Comparison of ENCODE assay signal across 9 cellular contexts in the genomic region with DNA sequence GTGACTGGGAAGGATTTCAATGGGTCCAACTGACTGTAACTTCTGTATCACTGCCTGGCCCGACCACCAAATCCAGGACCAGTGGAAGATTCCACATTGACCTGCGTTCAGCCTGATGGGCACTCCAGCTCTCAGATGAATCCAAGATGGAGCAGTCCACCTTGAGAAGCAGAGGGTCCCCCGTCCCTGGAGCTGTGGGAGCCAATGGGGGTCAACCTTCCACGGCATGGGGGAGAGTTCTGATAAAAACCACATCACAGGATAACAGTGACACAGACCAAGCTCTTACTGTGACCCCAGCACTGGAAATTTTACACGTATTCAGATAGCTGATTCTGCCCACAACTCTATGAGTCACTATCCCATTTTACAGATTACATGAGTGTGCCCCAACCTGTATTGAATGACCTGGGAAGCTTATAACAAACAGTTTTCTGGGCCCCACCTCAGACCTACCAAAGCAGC. TPM values are rescaled to one million over a fixed set of nuclear protein-coding genes. Genes with fewer than 3 reads are reported as not detected.
A peak's percentile ranks its signal among the peaks of the same experiment; 100 is the strongest.
DNase-seq lines count a peak whose midpoint lies in the region; ATAC-seq and TF ChIP-seq lines count a peak whose summit lies in the region.
"Had no signal": no experiment of that assay in that cellular context is flagged by ENCODE, and none has a peak within 500 bp of the region (broad histone marks: within the 10 kb centered on the region; RNA-seq: fewer than 3 reads in every experiment).

No MANE protein-coding gene starts in this region.

- H2AFZ ChIP-seq in mesenchymal stem cell (ENCODE audit: low read depth, low read length), result no peak overlapping the region

- H3K27ac Mint-ChIP-seq in endodermal cell, result no peak overlapping the region

- H3K27ac ChIP-seq in ascending aorta, result peak overlapping the region; percentile 83 to 93
- peak overlapping the region; percentile 61 for H3K27ac ChIP-seq in mesenchymal stem cell (ENCODE audit: low read length, poor library complexity, severe bottlenecking)
- peak overlapping the region in 2 of 3 donors; percentile 96 for H3K27ac ChIP-seq in thyroid gland
- H3K27ac ChIP-seq in endodermal cell (ENCODE audit: low read depth, low read length), result no peak overlapping the region

- H2BK15ac ChIP-seq in mesenchymal stem cell (ENCODE audit: low read depth, poor library complexity, severe bottlenecking), result no peak overlapping the region

- H3K9me3 Mint-ChIP-seq in endodermal cell, result no peaks in the 10 kb centered on the region

- H3K4me1 Mint-ChIP-seq in endodermal cell, result peaks cover 21% of the 10 kb centered on the region

- no peak overlapping the region for H2BK120ac ChIP-seq in mesenchymal stem cell (ENCODE audit: low read depth, low read length)

- TF ChIP-seq CTCF in ascending aorta (IDR thresholded peaks at IDR 0.05) (no peak), thyroid gland (IDR thresholded peaks at IDR 0.05) (no peak), endodermal cell (conservative IDR thresholded peaks at IDR 0.05) (no peak), omental fat pad (IDR thresholded peaks at IDR 0.05) (no peak)

- H3K4me1 ChIP-seq in ascending aorta (peaks cover 17 to 55% of the 10 kb centered on the region in 2 donors), mesenchymal stem cell (ENCODE audit: control insufficient read depth, insufficient read depth, low read depth, low read length) (peaks cover 59% of the 10 kb centered on the region), thyroid gland (peaks cover 59 to 83% of the 10 kb centered on the region in 2 donors), endodermal cell (ENCODE audit: control insufficient read depth, insufficient read depth, low read length) (peaks cover 6% of the 10 kb centered on the region)

- 76% methylated on average over 5 of the region's 5 CpGs for WGBS in mesenchymal stem cell
- WGBS in thyroid gland, 2 donors, result 62 to 75% methylated on average over 4 to 5 of the region's 5 CpGs
- 92 to 97% methylated on average over 4 to 5 of the region's 5 CpGs for WGBS in endodermal cell (ENCODE audit: insufficient coverage in 1 of 2, insufficient read length in 1 of 2), 2 experiments

- H4K91ac ChIP-seq in mesenchymal stem cell (ENCODE audit: low read length), result peak overlapping the region; percentile 70

- peaks cover 37% of the 10 kb centered on the region for H3K79me1 ChIP-seq in mesenchymal stem cell (replicated peaks; ENCODE audit: low read length, poor library complexity, severe bottlenecking)

- peak overlapping the region; percentile 7 for H2AK5ac ChIP-seq in mesenchymal stem cell (ENCODE audit: low read length, severe bottlenecking)

- H3K14ac ChIP-seq in mesenchymal stem cell (ENCODE audit: low read length in 2 of 2), result peak overlapping the region in 1 of 2 experiments; percentile 42

- H3K9ac ChIP-seq in mesenchymal stem cell (ENCODE audit: low read length) (peak overlapping the region; percentile 75), endodermal cell (ENCODE audit: extremely low read depth, low read length, poor library complexity, severe bottlenecking) (no peak overlapping the region)

- no peaks in the 10 kb centered on the region for H3K9me3 ChIP-seq in ascending aorta
- H3K9me3 ChIP-seq in mesenchymal stem cell (ENCODE audit: control insufficient read depth, low read length), result no peaks in the 10 kb centered on the region
- no peaks in the 10 kb centered on the region for H3K9me3 ChIP-seq in thyroid gland
- no peaks in the 10 kb centered on the region for H3K9me3 ChIP-seq in endodermal cell (ENCODE audit: control insufficient read depth, low read length)

- peak; percentile 64 for DNase-seq in activated CD8-positive, alpha-beta memory T cell treated with anti-CD3 and anti-CD28 coated beads for 24 hours
- no peak for DNase-seq in activated CD8-positive, alpha-beta memory T cell treated with anti-CD3 and anti-CD28 coated beads, Interleukin-2, amount 50 U/mL, for 4 hours
- DNase-seq in ascending aorta (ENCODE audit: low spot score in 2 of 2) (no peak), mesenchymal stem cell (peak; percentile 50), thyroid gland (peak in 1 of 2 donors; percentile 5), endodermal cell (no peak), omental fat pad (ENCODE audit: low spot score) (no peak), NCI-H345 (lab: John Stamatoyannopoulos, UW) (no peak)
- DNase-seq: NCI-H69 had no signal

- no peak overlapping the region for H4K8ac ChIP-seq in mesenchymal stem cell (ENCODE audit: low read length)

- no peaks in the 10 kb centered on the region for H3K27me3 Mint-ChIP-seq in endodermal cell (ENCODE audit: insufficient read depth)

- no peak for ATAC-seq in omental fat pad (ENCODE audit: low FRiP score)

- H2BK5ac ChIP-seq in mesenchymal stem cell (ENCODE audit: low read depth, low read length, poor library complexity, severe bottlenecking), result no peak overlapping the region

- H3K36me3 Mint-ChIP-seq in endodermal cell (ENCODE audit: low read depth), result no peaks in the 10 kb centered on the region

- H3K23ac ChIP-seq in mesenchymal stem cell (ENCODE audit: low read length in 2 of 2), result no peak overlapping the region

- H3K27me3 ChIP-seq in ascending aorta (no peaks in the 10 kb centered on the region), mesenchymal stem cell (ENCODE audit: control insufficient read depth in 1 of 2, insufficient read depth in 1 of 2, low read length in 2 of 2) (no peaks in the 10 kb centered on the region), thyroid gland (no peaks in the 10 kb centered on the region), endodermal cell (ENCODE audit: control insufficient read depth, insufficient read depth, low read length, poor library complexity, severe bottlenecking) (no peaks in the 10 kb centered on the region)

- H3K4me3 ChIP-seq in ascending aorta, result peak overlapping the region in 1 of 2 donors; percentile 44
- H3K4me3 ChIP-seq in mesenchymal stem cell (ENCODE audit: insufficient read depth in 1 of 2, low read depth in 1 of 2, low read length in 2 of 2), result peak overlapping the region in 1 of 2 experiments; percentile 59
- H3K4me3 ChIP-seq in thyroid gland (replicated peaks in 1 of 3), result no peak overlapping the region
- no peak overlapping the region for H3K4me3 ChIP-seq in endodermal cell (ENCODE audit: low read length)

- no peak overlapping the region for H3K4me3 Mint-ChIP-seq in endodermal cell

- peaks cover 6 to 16% of the 10 kb centered on the region in 2 donors for H3K36me3 ChIP-seq in ascending aorta
- H3K36me3 ChIP-seq in mesenchymal stem cell (ENCODE audit: control insufficient read depth in 1 of 2, insufficient read depth in 2 of 2, low read depth in 1 of 2, low read length in 2 of 2), result peaks cover 71 to 75% of the 10 kb centered on the region in 2 experiments
- no peaks in the 10 kb centered on the region for H3K36me3 ChIP-seq in thyroid gland
- H3K36me3 ChIP-seq in endodermal cell (ENCODE audit: control insufficient read depth, insufficient read depth, low read length), result peaks cover 8% of the 10 kb centered on the region

- no peak for TF ChIP-seq POLR2A in thyroid gland (IDR thresholded peaks at IDR 0.05)

- no peak overlapping the region for H3K4me2 ChIP-seq in mesenchymal stem cell (ENCODE audit: low read length, poor library complexity, severe bottlenecking)

- intact Hi-C loops in ascending aorta (cut with DNase I), result no loop called here
- intact Hi-C loops in thyroid gland (cut with DNase I), result no loop called here

- H3K4ac ChIP-seq in mesenchymal stem cell (ENCODE audit: low read depth in 1 of 2, low read length in 2 of 2), result no peak overlapping the region

- H2BK12ac ChIP-seq in mesenchymal stem cell (ENCODE audit: low read length in 2 of 2), result no peak overlapping the region

- no peak overlapping the region for H3K18ac ChIP-seq in mesenchymal stem cell (ENCODE audit: low read depth in 1 of 2, low read length in 2 of 2)

RNA-seq across cellular contexts. Expression of a gene that starts 11.2 kb away (rescaled TPM):
- total RNA-seq in ascending aorta, result 180 TPM
- polyA plus RNA-seq in mesenchymal stem cell (2013, experiment 1 of 2), result 47.4 TPM
- polyA plus RNA-seq in mesenchymal stem cell (2013, experiment 2 of 2), result 49.0 TPM
- total RNA-seq in thyroid gland, result 10 to 100 TPM; 25.4 to 48.8 (median 33.3) TPM
- 10 to 100 TPM in 1 of 2 donors, 1 to 10 TPM in 1; 7.6 to 10.7 TPM for total RNA-seq in endodermal cell
- 11.2 TPM for polyA plus RNA-seq in endodermal cell (2013, experiment 1 of 2)
- polyA plus RNA-seq in endodermal cell (2013, experiment 2 of 2), result 11.5 TPM
- 10 to 100 TPM; 47.1 to 73.6 (median 55.5) TPM for total RNA-seq in omental fat pad

Comparison
In these comparisons a context has a peak if more than half of its experiments do, and no peak if none do; other contexts are left out.
1. DNase-seq: peak in activated CD8-positive, alpha-beta memory T cell treated with anti-CD3 and anti-CD28 coated beads for 24 hours (single experiment) and mesenchymal stem cell (single experiment); none in activated CD8-positive, alpha-beta memory T cell treated with anti-CD3 and anti-CD28 coated beads, Interleukin-2, amount 50 U/mL, for 4 hours (single experiment), ascending aorta (0 of 2), endodermal cell (single experiment), omental fat pad (single experiment) and NCI-H345 (single experiment).